10 cellular contexts compared by ENCODE assay signal in the genomic region with DNA sequence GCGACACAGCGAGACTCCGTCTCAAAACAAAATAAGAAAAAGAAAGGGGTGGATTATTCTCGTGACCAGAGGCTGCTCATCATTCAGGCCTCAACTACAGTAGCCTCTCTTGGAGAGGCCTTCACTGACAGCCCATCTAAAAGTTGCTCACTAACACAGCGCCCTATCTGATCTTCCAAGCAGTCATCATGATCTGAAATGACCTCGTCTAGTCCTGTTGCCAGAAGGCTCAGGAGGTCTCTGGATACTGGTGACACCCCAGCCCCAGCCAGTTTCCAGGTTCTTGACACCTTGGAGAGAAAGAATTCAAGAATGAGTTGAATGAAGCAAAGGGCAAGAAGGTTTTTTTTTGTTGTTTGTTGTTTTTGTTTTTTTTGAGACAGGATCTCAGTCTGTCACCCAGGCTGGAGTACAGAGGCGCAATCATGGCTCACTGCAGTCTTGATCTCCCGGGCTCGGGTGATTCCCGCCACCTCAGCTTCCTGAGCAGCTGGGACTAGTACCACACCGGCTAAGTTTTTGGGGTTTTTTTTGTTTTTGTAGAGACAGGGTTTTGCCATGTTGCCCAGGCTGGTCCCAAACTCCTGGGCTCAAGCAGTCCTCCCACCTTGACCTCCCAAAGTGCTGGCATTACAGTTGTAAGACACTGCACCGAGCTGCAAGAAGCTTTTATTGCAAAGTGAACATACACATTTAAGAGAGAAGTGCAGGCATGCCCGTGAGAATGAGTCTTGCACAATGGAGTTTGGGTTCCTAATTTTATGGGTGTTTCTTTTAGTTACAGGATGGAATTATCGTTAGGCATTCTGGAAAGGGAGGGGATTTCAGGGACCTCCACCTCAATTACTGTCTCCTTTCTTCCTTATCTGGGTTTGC. TPM values are rescaled to one million over a fixed set of nuclear protein-coding genes. Genes with fewer than 3 reads are reported as not detected.
DNase-seq lines count a peak whose midpoint lies in the region; ATAC-seq, FAIRE-seq and TF ChIP-seq lines count a peak whose summit lies in the region.
"Had no signal": no experiment of that assay in that cellular context is flagged by ENCODE, and none has a peak within 500 bp of the region (broad histone marks: within the 10 kb centered on the region; RNA-seq: fewer than 3 reads in every experiment).

No MANE protein-coding gene starts in this region.

- TF ChIP-seq CTCF in cardiac muscle cell (IDR thresholded peaks at IDR 0.05; ENCODE audit: low read depth, low read length): no peak
- no peak for TF ChIP-seq CTCF in heart right ventricle (IDR thresholded peaks at IDR 0.05)
- no peak for TF ChIP-seq CTCF in glutamatergic neuron (IDR thresholded peaks at IDR 0.05; ENCODE audit: partially characterized antibody, unreplicated experiment)

- no peak for ATAC-seq in heart right ventricle

- H3K27me3 Mint-ChIP-seq in T-helper 2 cell treated with Interferon-gamma antibody and Interleukin-4, amounts not matched to agents 5 μg/mL and 100 μg/mL, for 36 hours (ENCODE audit: low read depth): no peaks in the 10 kb centered on the region
- peaks cover 8% of the 10 kb centered on the region for H3K27me3 Mint-ChIP-seq in glutamatergic neuron (ENCODE audit: unreplicated experiment)

- peaks cover 51% of the 10 kb centered on the region for H3K4me1 Mint-ChIP-seq in T-helper 2 cell treated with Interferon-gamma antibody and Interleukin-4, amounts not matched to agents 5 μg/mL and 100 μg/mL, for 36 hours (ENCODE audit: low read depth)
- peaks cover 21% of the 10 kb centered on the region for H3K4me1 Mint-ChIP-seq in glutamatergic neuron (ENCODE audit: low read depth, unreplicated experiment)

- H3K36me3 ChIP-seq in cardiac muscle cell: no peaks in the 10 kb centered on the region
- peaks cover 0 to 9% (median 0%) of the 10 kb centered on the region in 9 donors for H3K36me3 ChIP-seq in heart right ventricle
- no peaks in the 10 kb centered on the region for H3K36me3 ChIP-seq in thymus (ENCODE audit: control insufficient read depth, insufficient read depth)
- H3K36me3 ChIP-seq in small intestine (ENCODE audit: control insufficient read depth in 2 of 2, insufficient read depth in 2 of 2, low read length in 2 of 2): no peaks in the 10 kb centered on the region
- H3K36me3 ChIP-seq: colonic mucosa had no signal

- no peak for FAIRE-seq in frontal cortex (lab: Jason Lieb, UNC)
- FAIRE-seq in small intestine (lab: Jason Lieb, UNC): no peak

- 83 to 85% methylated on average over 14 of the region's 14 CpGs for WGBS in heart right ventricle, 2 donors
- 60% methylated on average over 14 of the region's 14 CpGs for WGBS in thymus
- WGBS in small intestine, 3 donors: 79 to 87% (median 83%) methylated on average over 14 of the region's 14 CpGs

- peak overlapping the region; percentile 86 for H3K4me3 Mint-ChIP-seq in T-helper 2 cell treated with Interferon-gamma antibody and Interleukin-4, amounts not matched to agents 5 μg/mL and 100 μg/mL, for 36 hours
- peak overlapping the region; percentile 63 for H3K4me3 Mint-ChIP-seq in glutamatergic neuron (ENCODE audit: unreplicated experiment)

- no peak for DNase-seq in cardiac muscle cell (ENCODE audit: low read depth in 1 of 2, low spot score in 1 of 2)
- no peak for DNase-seq in heart right ventricle
- DNase-seq in T-helper 2 cell treated with Interferon-gamma antibody and Interleukin-4, amounts not matched to agents 5 μg/mL and 100 μg/mL, for 36 hours (ENCODE audit: low spot score): peak; percentile 39
- DNase-seq in glutamatergic neuron: no peak
- DNase-seq in frontal cortex (ENCODE audit: low spot score in 2 of 2): no peak
- no peak for DNase-seq in D341Med (ENCODE audit: low spot score)
- DNase-seq in small intestine: no peak
- DNase-seq: colonic mucosa, NCI-H2107 had no signal

- H3K4me3 ChIP-seq in cardiac muscle cell: no peak overlapping the region
- H3K4me3 ChIP-seq in heart right ventricle: peak overlapping the region in 2 of 10 donors; percentile 13 to 97
- H3K4me3 ChIP-seq in thymus (ENCODE audit: low read length): no peak overlapping the region
- no peak overlapping the region for H3K4me3 ChIP-seq in small intestine (ENCODE audit: low read depth in 1 of 2, low read length in 2 of 2)
- H3K4me3 ChIP-seq: colonic mucosa had no signal

- H3K27ac ChIP-seq in cardiac muscle cell (peak overlapping the region; percentile 97), heart right ventricle (peak overlapping the region in 4 of 10 donors; percentile 10 to 100 (median 98)), thymus (ENCODE audit: low read depth) (peak overlapping the region; percentile 60), small intestine (ENCODE audit: low read depth in 1 of 2, low read length in 1 of 2) (no peak overlapping the region)
- H3K27ac ChIP-seq: colonic mucosa had no signal

- H3K27me3 ChIP-seq in cardiac muscle cell (no peaks in the 10 kb centered on the region), heart right ventricle (no peaks in the 10 kb centered on the region), thymus (ENCODE audit: control insufficient read depth, insufficient read depth) (no peaks in the 10 kb centered on the region), small intestine (ENCODE audit: control insufficient read depth in 2 of 2, insufficient read depth in 2 of 2, low read length in 2 of 2) (no peaks in the 10 kb centered on the region)
- H3K27me3 ChIP-seq: colonic mucosa had no signal

- H3K9me3 ChIP-seq in cardiac muscle cell (ENCODE audit: low read depth) (no peaks in the 10 kb centered on the region), heart right ventricle (no peaks in the 10 kb centered on the region), thymus (ENCODE audit: control insufficient read depth) (no peaks in the 10 kb centered on the region), small intestine (ENCODE audit: control insufficient read depth, low read depth) (no peaks in the 10 kb centered on the region)
- H3K9me3 ChIP-seq: colonic mucosa had no signal

- H3K4me1 ChIP-seq in cardiac muscle cell (ENCODE audit: low read depth): peaks cover 18% of the 10 kb centered on the region
- H3K4me1 ChIP-seq in heart right ventricle: peaks cover 0 to 50% (median 40%) of the 10 kb centered on the region in 9 donors
- peaks cover 34% of the 10 kb centered on the region for H3K4me1 ChIP-seq in thymus (ENCODE audit: control insufficient read depth, insufficient read depth, low read length)
- H3K4me1 ChIP-seq in small intestine (ENCODE audit: control insufficient read depth in 2 of 2, insufficient read depth in 1 of 2, low read depth in 1 of 2, low read length in 1 of 2): peaks cover 0 to 15% of the 10 kb centered on the region in 2 donors

- H3K27ac Mint-ChIP-seq in T-helper 2 cell treated with Interferon-gamma antibody and Interleukin-4, amounts not matched to agents 5 μg/mL and 100 μg/mL, for 36 hours: peak overlapping the region; percentile 90
- peak overlapping the region; percentile 59 for H3K27ac Mint-ChIP-seq in glutamatergic neuron (ENCODE audit: unreplicated experiment)

- intact Hi-C loops in heart right ventricle (cut with DNase I): loop anchor here in 6 of 10 donors (5.0 to 10.0 kb wide), 7 partner anchors 45 to 265 kb away; partner anchors contain the start of genes TXNDC11 (in 3 of the 6) and GSPT1 (in 1 of the 6)

- no peaks in the 10 kb centered on the region for H3K9me3 Mint-ChIP-seq in T-helper 2 cell treated with Interferon-gamma antibody and Interleukin-4, amounts not matched to agents 5 μg/mL and 100 μg/mL, for 36 hours
- peaks cover 13% of the 10 kb centered on the region for H3K9me3 Mint-ChIP-seq in glutamatergic neuron (ENCODE audit: unreplicated experiment)

- H3K36me3 Mint-ChIP-seq in T-helper 2 cell treated with Interferon-gamma antibody and Interleukin-4, amounts not matched to agents 5 μg/mL and 100 μg/mL, for 36 hours (ENCODE audit: low read depth): peaks cover 12% of the 10 kb centered on the region
- no peaks in the 10 kb centered on the region for H3K36me3 Mint-ChIP-seq in glutamatergic neuron (ENCODE audit: unreplicated experiment)

RNA-seq across cellular contexts. Expression of gene ZC3H7A, which starts 2.7 kb away (rescaled TPM):
- total RNA-seq in cardiac muscle cell (36.5 and 55.5 TPM in 2 replicates), heart right ventricle (10 to 100 TPM; 26.8 to 36.1 (median 30.6) TPM), glutamatergic neuron (ENCODE audit: unreplicated experiment) (87.7 TPM), frontal cortex (37.1 TPM)
- polyA plus RNA-seq in cardiac muscle cell (44.7 and 73.5 TPM in 2 replicates), heart right ventricle (10 to 100 TPM; 15.2 to 22.8 TPM), thymus (69.4 TPM), small intestine (10 to 100 TPM; 21.2 to 39.1 (median 34.6) TPM)

RNA-seq across cellular contexts. Expression of gene RSL1D1, which starts 51.6 kb away (rescaled TPM):
- total RNA-seq in cardiac muscle cell (53.7 and 153 TPM in 2 replicates), heart right ventricle (100 to 1,000 TPM in 6 of 10 donors, 10 to 100 TPM in 4; 89.4 to 133 (median 105) TPM), glutamatergic neuron (ENCODE audit: unreplicated experiment) (71.2 TPM), frontal cortex (62.4 TPM)
- polyA plus RNA-seq in cardiac muscle cell (144 and 194 TPM in 2 replicates), heart right ventricle (10 to 100 TPM; 24.7 to 63.3 TPM), thymus (107 TPM), small intestine (100 to 1,000 TPM in 1 of 3 donors, 10 to 100 TPM in 2; 53.0 to 106 (median 89.7) TPM)

RNA-seq across cellular contexts. Expression of gene TXNDC11, which starts 57.1 kb away (rescaled TPM):
- total RNA-seq in cardiac muscle cell: 43.0 and 46.6 TPM in 2 replicates
- polyA plus RNA-seq in cardiac muscle cell: 26.6 and 29.4 TPM in 2 replicates
- total RNA-seq in heart right ventricle: 10 to 100 TPM; 16.8 to 29.3 (median 23.9) TPM
- polyA plus RNA-seq in heart right ventricle: 10 to 100 TPM; 30.0 to 46.7 TPM
- total RNA-seq in glutamatergic neuron (ENCODE audit: unreplicated experiment): 18.4 TPM
- 46.4 TPM for polyA plus RNA-seq in thymus
- 8.6 TPM for total RNA-seq in frontal cortex
- 10 to 100 TPM; 49.7 to 73.4 (median 49.7) TPM for polyA plus RNA-seq in small intestine

Comparison
In these comparisons a context has a peak if more than half of its experiments do, and no peak if none do; other contexts are left out.
1. H3K27ac ChIP-seq: peak in cardiac muscle cell (single experiment) and thymus (single experiment); none in small intestine (0 of 2).